ENCODE assay signal across 1 cellular context in genomic region chr2:208179028-208179609, GRCh38.
A peak's percentile ranks its signal among the peaks of the same experiment; 100 is the strongest.
TF ChIP-seq lines count a peak whose summit lies in the region.

No MANE protein-coding gene starts in this region.

TF ChIP-seq in HepG2, 621 proteins besides CTCF, POLR2A, EP300 and RAD21 (continued from another document and continues in another):
- TF ChIP-seq E2F2 (CRISPR knock-in tag; IDR thresholded peaks at IDR 0.05; ENCODE audit: borderline replicate concordance) (no peak), ZNF597 (CRISPR knock-in tag; IDR thresholded peaks at IDR 0.05) (no peak), PAXIP1 (CRISPR knock-in tag; conservative IDR thresholded peaks at IDR 0.05) (0 out of 2 replicates have a peak, but pooled peaks have one; percentile 37), ZNF543 (CRISPR knock-in tag; IDR thresholded peaks at IDR 0.05) (no peak), PREB (CRISPR knock-in tag; IDR thresholded peaks at IDR 0.05) (no peak), CERS6 (CRISPR knock-in tag; IDR thresholded peaks at IDR 0.05) (no peak), ZFP91 (CRISPR knock-in tag; IDR thresholded peaks at IDR 0.05; ENCODE audit: borderline replicate concordance) (0 out of 2 replicates have a peak, but pooled peaks have one; percentile 17), ARNT2 (CRISPR knock-in tag; IDR thresholded peaks at IDR 0.05; ENCODE audit: low read depth) (no peak), IKZF1 (IDR thresholded peaks at IDR 0.05) (no peak), TRIM24 (CRISPR knock-in tag; IDR thresholded peaks at IDR 0.05) (0 out of 2 replicates have a peak, but pooled peaks have one; percentile 28), PATZ1 (CRISPR knock-in tag; IDR thresholded peaks at IDR 0.05) (peak; percentile 96), ZMYM3 (CRISPR knock-in tag; IDR thresholded peaks at IDR 0.05) (peak; percentile 54; the same call in 1 of the 2 replicates), ZHX1 (CRISPR knock-in tag; IDR thresholded peaks at IDR 0.05; ENCODE audit: low read depth) (peak; percentile 36; the same call in 1 of the 2 replicates), EHMT2 (IDR thresholded peaks at IDR 0.05; ENCODE audit: borderline replicate concordance, low read depth, low read length) (no peak), U2AF2 (IDR thresholded peaks at IDR 0.05; ENCODE audit: low read depth, low read length) (no peak), E2F5 (CRISPR knock-in tag; conservative IDR thresholded peaks at IDR 0.05) (no peak), EED (CRISPR knock-in tag; IDR thresholded peaks at IDR 0.05) (no peak), ZBTB7B (CRISPR knock-in tag; IDR thresholded peaks at IDR 0.05) (peak; percentile 61; the same call in 1 of the 2 replicates), ZMAT5 (CRISPR knock-in tag; IDR thresholded peaks at IDR 0.05; ENCODE audit: borderline replicate concordance, low read depth) (no peak), ZNF232 (CRISPR knock-in tag; IDR thresholded peaks at IDR 0.05; ENCODE audit: borderline replicate concordance) (no peak), ONECUT2 (CRISPR knock-in tag; IDR thresholded peaks at IDR 0.05) (no peak), BRCA1 (CRISPR knock-in tag; IDR thresholded peaks at IDR 0.05) (no peak), MYNN (CRISPR knock-in tag; IDR thresholded peaks at IDR 0.05; ENCODE audit: low read depth) (no peak), ELK4 (CRISPR knock-in tag; IDR thresholded peaks at IDR 0.05; ENCODE audit: borderline replicate concordance) (no peak), ZNF564 (CRISPR knock-in tag; IDR thresholded peaks at IDR 0.05) (no peak), PRMT3 (CRISPR knock-in tag; IDR thresholded peaks at IDR 0.05; ENCODE audit: borderline replicate concordance, low read depth) (no peak), SP4 (CRISPR knock-in tag; IDR thresholded peaks at IDR 0.05) (no peak), RCOR2 (CRISPR knock-in tag; IDR thresholded peaks at IDR 0.05) (no peak), MIER2 (CRISPR knock-in tag; IDR thresholded peaks at IDR 0.05) (no peak), BCLAF1 (IDR thresholded peaks at IDR 0.05) (no peak), MEIS2 (CRISPR knock-in tag; IDR thresholded peaks at IDR 0.05) (no peak), RNF2 (conservative IDR thresholded peaks at IDR 0.05; ENCODE audit: low read depth) (no peak), ZNF562 (CRISPR knock-in tag; IDR thresholded peaks at IDR 0.05; ENCODE audit: borderline replicate concordance) (no peak), ZC3H4 (CRISPR knock-in tag; IDR thresholded peaks at IDR 0.05; ENCODE audit: borderline replicate concordance) (no peak), SMAD3 (CRISPR knock-in tag; IDR thresholded peaks at IDR 0.05) (no peak), KLF16 (CRISPR knock-in tag; IDR thresholded peaks at IDR 0.05) (no peak)
